Comparison of ENCODE assay signal across 17 cellular contexts in the genomic region with DNA sequence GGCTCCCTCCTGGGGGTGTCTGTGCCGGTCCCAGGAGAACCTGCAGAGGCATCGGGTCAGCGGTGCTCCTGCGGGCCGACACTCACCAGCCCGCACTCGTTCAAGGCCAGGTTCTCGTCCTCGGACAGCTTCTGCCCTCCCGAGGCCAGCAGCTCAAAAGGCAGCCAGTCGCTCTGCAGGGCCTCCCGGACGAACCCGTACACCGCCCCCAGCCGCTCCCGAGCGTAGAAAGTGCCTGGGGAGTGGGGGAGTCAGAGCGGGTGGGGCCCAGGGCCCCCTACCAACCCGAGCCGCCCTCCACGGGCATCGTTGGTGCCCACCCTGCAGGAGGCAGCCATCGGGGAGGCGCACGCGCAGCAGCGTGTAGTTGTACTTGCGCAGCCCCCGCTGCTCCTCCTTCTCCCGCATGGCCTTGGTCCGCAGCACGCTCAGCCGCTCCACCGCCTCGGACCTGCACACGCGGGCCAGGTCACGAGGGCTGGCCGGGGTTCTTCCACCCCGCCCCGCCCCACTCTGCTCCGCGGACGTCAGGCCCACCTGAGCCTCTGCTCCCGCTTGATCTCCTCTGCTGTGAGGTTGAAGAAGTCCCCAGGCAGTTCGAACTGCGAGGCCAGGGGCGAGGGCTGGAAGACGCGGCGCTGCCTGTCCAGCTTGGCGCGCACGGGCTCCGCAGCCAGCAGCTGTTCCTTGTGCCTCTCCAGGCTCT.
"Had no signal": no experiment of that assay in that cellular context is flagged by ENCODE, and none has a peak within 500 bp of the region (broad histone marks: within the 10 kb centered on the region; RNA-seq: fewer than 3 reads in every experiment).

No MANE protein-coding gene starts in this region.

- H3K4me1 Mint-ChIP-seq: neural crest cell had no signal

- H3K9me3 ChIP-seq: esophagus muscularis mucosa, left ventricle myocardium inferior, thoracic aorta had no signal

- H3K4me1 ChIP-seq: parathyroid adenoma had no signal

- ATAC-seq: stimulated activated naive CD8-positive, alpha-beta T cell treated with anti-CD3 and anti-CD28 coated beads, Interleukin-15, amount 100 ng/mL, for 72 hours had no signal

- FAIRE-seq: endometrium, urothelium cell line had no signal

- H3K9me3 Mint-ChIP-seq: activated naive CD8-positive, alpha-beta T cell treated with anti-CD3 and anti-CD28 coated beads for 36 hours; neural crest cell; stimulated activated naive CD8-positive, alpha-beta T cell treated with anti-CD3 and anti-CD28 coated beads, Interleukin-15, amount 100 ng/mL, for 72 hours had no signal

- H3K27me3 ChIP-seq: dorsolateral prefrontal cortex, esophagus muscularis mucosa had no signal

- H3K4me3 Mint-ChIP-seq: activated naive CD8-positive, alpha-beta T cell treated with anti-CD3 and anti-CD28 coated beads for 36 hours; neural crest cell; stimulated activated naive CD8-positive, alpha-beta T cell treated with anti-CD3 and anti-CD28 coated beads, Interleukin-15, amount 100 ng/mL, for 72 hours had no signal

- H3K27ac Mint-ChIP-seq: activated naive CD8-positive, alpha-beta T cell treated with anti-CD3 and anti-CD28 coated beads for 36 hours had no signal

- H3K4me3 ChIP-seq: dorsolateral prefrontal cortex, esophagus muscularis mucosa, left ventricle myocardium inferior, thoracic aorta had no signal

- DNase-seq: activated CD4-positive, alpha-beta T cell treated with anti-CD3 and anti-CD28 coated beads, Interleukin-2, amount 50 U/mL, for 1 hour; activated CD4-positive, CD25-positive, alpha-beta regulatory T cell; activated gamma-delta T cell treated with Interleukin-2 at 50 U/mL for 16 hours; activated naive CD8-positive, alpha-beta T cell treated with anti-CD3 and anti-CD28 coated beads for 36 hours; anterior cingulate cortex; dorsolateral prefrontal cortex; glutamatergic neuron; islet precursor cell; left ventricle myocardium inferior; stimulated activated CD4-positive, alpha-beta T cell treated with anti-CD3 and anti-CD28 coated beads, Interleukin-4, amount 100 ng/mL, for 1 hour; stimulated activated naive CD8-positive, alpha-beta T cell treated with anti-CD3 and anti-CD28 coated beads, Interleukin-15, amount 100 ng/mL, for 72 hours had no signal

- H3K9ac ChIP-seq: parathyroid adenoma had no signal

- H3K27me3 Mint-ChIP-seq: activated naive CD8-positive, alpha-beta T cell treated with anti-CD3 and anti-CD28 coated beads for 36 hours; stimulated activated naive CD8-positive, alpha-beta T cell treated with anti-CD3 and anti-CD28 coated beads, Interleukin-15, amount 100 ng/mL, for 72 hours had no signal

- H3K27ac ChIP-seq: esophagus muscularis mucosa, left ventricle myocardium inferior, parathyroid adenoma, thoracic aorta had no signal
